In genomic region chr1:224898937-224899336, GRCh38 we compare ENCODE assay signal across 34 cellular contexts.
"Had no signal": no experiment of that assay in that cellular context is flagged by ENCODE, and none has a peak within 500 bp of the region (broad histone marks: within the 10 kb centered on the region; RNA-seq: fewer than 3 reads in every experiment).

No MANE protein-coding gene starts in this region.

- H3K9me3 ChIP-seq: MG63 had no signal

- DNase-seq: Karpas-422, Kasumi-1, MG63, MM.1S, MV-4-11, NCI-H1048, NCI-H1092, NCI-H1092 treated with DMSO at 0.1 percent for 48 hours, NCI-H1105, NCI-H1105 treated with DMSO at 0.1 percent for 48 hours, NCI-H1417, NCI-H1417 treated with DMSO at 0.1 percent for 48 hours, NCI-H1436, NCI-H1436 treated with DMSO at 0.1 percent for 48 hours, NCI-H146, NCI-H1694, NCI-H1694 treated with DMSO at 0.1 percent for 48 hours, NCI-H187, NCI-H187 treated with DMSO at 0.1 percent for 48 hours, NCI-H1930, NCI-H2029, NCI-H2029 treated with DMSO at 0.1 percent for 48 hours, NCI-H2081, NCI-H2081 treated with DMSO at 0.1 percent for 48 hours, NCI-H2107, NCI-H2171, NCI-H2171 treated with DMSO at 0.1 percent for 48 hours, NCI-H2227 treated with DMSO at 0.1 percent for 48 hours, NCI-H226, NCI-H345, NCI-H446, NCI-H446 treated with DMSO at 0.1 percent for 48 hours, NCI-H510A, NCI-H510A treated with DMSO at 0.1 percent for 48 hours had no signal

- H3K36me3 ChIP-seq: MG63 had no signal

- H3K4me3 ChIP-seq: MG63 had no signal
